1 cellular context compared by ENCODE assay signal in genomic region chr7:139043823-139044812, GRCh38.
TF ChIP-seq lines count a peak whose summit lies in the region.

No MANE protein-coding gene starts in this region.

TF ChIP-seq in K562, 482 proteins besides CTCF, POLR2A, EP300 and RAD21 (continued from another document and continues in another):
- TF ChIP-seq DMBX1 (CRISPR knock-in tag; IDR thresholded peaks at IDR 0.05; ENCODE audit: borderline replicate concordance) (no peak; the same call in 1 of the 2 replicates), LCOR (CRISPR knock-in tag; IDR thresholded peaks at IDR 0.05) (peak; percentile 54; the same call in 1 of the 2 replicates), ZBTB5 (IDR thresholded peaks at IDR 0.05) (no peak), TAF1 (IDR thresholded peaks at IDR 0.05; ENCODE audit: control insufficient read depth, extremely low read depth, insufficient read depth, low read length, severe bottlenecking) (peak; percentile 24), SPI1 (IDR thresholded peaks at IDR 0.05; ENCODE audit: borderline replicate concordance, low read depth, low read length) (0 out of 2 replicates have a peak, but pooled peaks have one; percentile 18), SMARCC2 (IDR thresholded peaks at IDR 0.05; ENCODE audit: low read depth) (peak; percentile 100), THRA (IDR thresholded peaks at IDR 0.05) (peak; percentile 91), NR4A1 (CRISPR knock-in tag; IDR thresholded peaks at IDR 0.05) (no peak), NR4A1 (tag; IDR thresholded peaks at IDR 0.05) (0 out of 2 replicates have a peak, but pooled peaks have one; percentile 66), MCM3 (IDR thresholded peaks at IDR 0.05) (no peak), FOSL1 (tag; conservative IDR thresholded peaks at IDR 0.05) (peak; percentile 99), RFX1 (IDR thresholded peaks at IDR 0.05) (peak; percentile 42; the same call in 1 of the 2 replicates), NONO (IDR thresholded peaks at IDR 0.05; ENCODE audit: low read depth in 2 of 2, low read length in 1 of 2) (no peak), SMARCB1 (IDR thresholded peaks at IDR 0.05; ENCODE audit: insufficient read length, low read depth) (peak; percentile 99), TARDBP (IDR thresholded peaks at IDR 0.05) (peak; percentile 60; the same call in 1 of the 2 replicates), MAFF (IDR thresholded peaks at IDR 0.05; ENCODE audit: low read length) (peak; percentile 98), RBM39 (optimal IDR thresholded peaks at IDR 0.05; ENCODE audit: low read depth, low read length) (no peak), ETV6 (IDR thresholded peaks at IDR 0.05; ENCODE audit: borderline replicate concordance in 1 of 2, low read depth in 2 of 2, low read length in 1 of 2) (peak in 1 of 2 experiments; percentile 41; a peak in 1 of 4 replicates), ETV6 (CRISPR knock-in tag; IDR thresholded peaks at IDR 0.05; ENCODE audit: borderline replicate concordance) (no peak), ZNF384 (IDR thresholded peaks at IDR 0.05; ENCODE audit: low read depth, low read length) (peak; percentile 70), ZBTB2 (IDR thresholded peaks at IDR 0.05) (peak; percentile 79; the same call in 1 of the 2 replicates), NCOA2 (IDR thresholded peaks at IDR 0.05; ENCODE audit: partially characterized antibody in 2 of 2) (peak; percentile 65 to 79), TAL1 (IDR thresholded peaks at IDR 0.05) (peak; percentile 90), MTA3 (IDR thresholded peaks at IDR 0.05; ENCODE audit: borderline replicate concordance) (peak; percentile 67), PHB2 (IDR thresholded peaks at IDR 0.05; ENCODE audit: low read depth) (peak; percentile 23; the same call in 1 of the 2 replicates), HDAC2 (IDR thresholded peaks at IDR 0.05) (peak; percentile 96; the same call in 1 of the 2 replicates), FOXJ2 (tag; IDR thresholded peaks at IDR 0.05) (peak; percentile 95), FOXP1 (CRISPR knock-in tag; IDR thresholded peaks at IDR 0.05) (peak; percentile 96), ZNF445 (CRISPR knock-in tag; IDR thresholded peaks at IDR 0.05; ENCODE audit: low read depth) (0 out of 2 replicates have a peak, but pooled peaks have one; percentile 39), ATF1 (CRISPR knock-in tag; IDR thresholded peaks at IDR 0.05) (no peak), ATF1 (tag; IDR thresholded peaks at IDR 0.05) (peak; percentile 86), ZFP1 (CRISPR knock-in tag; IDR thresholded peaks at IDR 0.05) (peak; percentile 19; the same call in 1 of the 2 replicates), ATF3 (IDR thresholded peaks at IDR 0.05) (peak; percentile 97), ATF3 (CRISPR knock-in tag; conservative IDR thresholded peaks at IDR 0.05) (no peak; the same call in 1 of the 2 replicates), IRF1 (CRISPR knock-in tag; IDR thresholded peaks at IDR 0.05; ENCODE audit: borderline replicate concordance) (no peak), FOXK2 (conservative IDR thresholded peaks at IDR 0.05 in 1 of 2, IDR thresholded peaks at IDR 0.05 in 1 of 2; ENCODE audit: low read depth in 2 of 2) (peak; percentile 98 to 99), HMBOX1 (IDR thresholded peaks at IDR 0.05) (peak; percentile 54; the same call in 1 of the 2 replicates), SRF (CRISPR knock-in tag; IDR thresholded peaks at IDR 0.05) (peak in 1 of 2 experiments; percentile 7; a peak in 1 of 4 replicates), KAT2B (IDR thresholded peaks at IDR 0.05; ENCODE audit: low read depth, low read length) (no peak)
- TF ChIP-seq, protein P1, sequence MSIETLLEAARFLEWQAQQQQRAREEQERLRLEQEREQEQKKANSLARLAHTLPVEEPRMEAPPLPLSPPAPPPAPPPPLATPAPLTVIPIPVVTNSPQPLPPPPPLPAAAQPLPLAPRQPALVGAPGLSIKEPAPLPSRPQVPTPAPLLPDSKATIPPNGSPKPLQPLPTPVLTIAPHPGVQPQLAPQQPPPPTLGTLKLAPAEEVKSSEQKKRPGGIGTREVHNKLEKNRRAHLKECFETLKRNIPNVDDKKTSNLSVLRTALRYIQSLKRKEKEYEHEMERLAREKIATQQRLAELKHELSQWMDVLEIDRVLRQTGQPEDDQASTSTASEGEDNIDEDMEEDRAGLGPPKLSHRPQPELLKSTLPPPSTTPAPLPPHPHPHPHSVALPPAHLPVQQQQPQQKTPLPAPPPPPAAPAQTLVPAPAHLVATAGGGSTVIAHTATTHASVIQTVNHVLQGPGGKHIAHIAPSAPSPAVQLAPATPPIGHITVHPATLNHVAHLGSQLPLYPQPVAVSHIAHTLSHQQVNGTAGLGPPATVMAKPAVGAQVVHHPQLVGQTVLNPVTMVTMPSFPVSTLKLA (conservative IDR thresholded peaks at IDR 0.05) = peak; percentile 65 to 74; a peak in 2 of 4 replicates
- TF ChIP-seq, protein P2, sequence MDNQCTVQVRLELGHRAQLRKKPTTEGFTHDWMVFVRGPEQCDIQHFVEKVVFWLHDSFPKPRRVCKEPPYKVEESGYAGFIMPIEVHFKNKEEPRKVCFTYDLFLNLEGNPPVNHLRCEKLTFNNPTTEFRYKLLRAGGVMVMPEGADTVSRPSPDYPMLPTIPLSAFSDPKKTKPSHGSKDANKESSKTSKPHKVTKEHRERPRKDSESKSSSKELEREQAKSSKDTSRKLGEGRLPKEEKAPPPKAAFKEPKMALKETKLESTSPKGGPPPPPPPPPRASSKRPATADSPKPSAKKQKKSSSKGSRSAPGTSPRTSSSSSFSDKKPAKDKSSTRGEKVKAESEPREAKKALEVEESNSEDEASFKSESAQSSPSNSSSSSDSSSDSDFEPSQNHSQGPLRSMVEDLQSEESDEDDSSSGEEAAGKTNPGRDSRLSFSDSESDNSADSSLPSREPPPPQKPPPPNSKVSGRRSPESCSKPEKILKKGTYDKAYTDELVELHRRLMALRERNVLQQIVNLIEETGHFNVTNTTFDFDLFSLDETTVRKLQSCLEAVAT (IDR thresholded peaks at IDR 0.05) = peak in 1 of 2 experiments; percentile 91; a peak in 2 of 4 replicates
- TF ChIP-seq, protein P3, sequence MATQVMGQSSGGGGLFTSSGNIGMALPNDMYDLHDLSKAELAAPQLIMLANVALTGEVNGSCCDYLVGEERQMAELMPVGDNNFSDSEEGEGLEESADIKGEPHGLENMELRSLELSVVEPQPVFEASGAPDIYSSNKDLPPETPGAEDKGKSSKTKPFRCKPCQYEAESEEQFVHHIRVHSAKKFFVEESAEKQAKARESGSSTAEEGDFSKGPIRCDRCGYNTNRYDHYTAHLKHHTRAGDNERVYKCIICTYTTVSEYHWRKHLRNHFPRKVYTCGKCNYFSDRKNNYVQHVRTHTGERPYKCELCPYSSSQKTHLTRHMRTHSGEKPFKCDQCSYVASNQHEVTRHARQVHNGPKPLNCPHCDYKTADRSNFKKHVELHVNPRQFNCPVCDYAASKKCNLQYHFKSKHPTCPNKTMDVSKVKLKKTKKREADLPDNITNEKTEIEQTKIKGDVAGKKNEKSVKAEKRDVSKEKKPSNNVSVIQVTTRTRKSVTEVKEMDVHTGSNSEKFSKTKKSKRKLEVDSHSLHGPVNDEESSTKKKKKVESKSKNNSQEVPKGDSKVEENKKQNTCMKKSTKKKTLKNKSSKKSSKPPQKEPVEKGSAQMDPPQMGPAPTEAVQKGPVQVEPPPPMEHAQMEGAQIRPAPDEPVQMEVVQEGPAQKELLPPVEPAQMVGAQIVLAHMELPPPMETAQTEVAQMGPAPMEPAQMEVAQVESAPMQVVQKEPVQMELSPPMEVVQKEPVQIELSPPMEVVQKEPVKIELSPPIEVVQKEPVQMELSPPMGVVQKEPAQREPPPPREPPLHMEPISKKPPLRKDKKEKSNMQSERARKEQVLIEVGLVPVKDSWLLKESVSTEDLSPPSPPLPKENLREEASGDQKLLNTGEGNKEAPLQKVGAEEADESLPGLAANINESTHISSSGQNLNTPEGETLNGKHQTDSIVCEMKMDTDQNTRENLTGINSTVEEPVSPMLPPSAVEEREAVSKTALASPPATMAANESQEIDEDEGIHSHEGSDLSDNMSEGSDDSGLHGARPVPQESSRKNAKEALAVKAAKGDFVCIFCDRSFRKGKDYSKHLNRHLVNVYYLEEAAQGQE (CRISPR knock-in tag; IDR thresholded peaks at IDR 0.05; ENCODE audit: low read depth) = peak; percentile 93
- TF ChIP-seq, protein P4, sequence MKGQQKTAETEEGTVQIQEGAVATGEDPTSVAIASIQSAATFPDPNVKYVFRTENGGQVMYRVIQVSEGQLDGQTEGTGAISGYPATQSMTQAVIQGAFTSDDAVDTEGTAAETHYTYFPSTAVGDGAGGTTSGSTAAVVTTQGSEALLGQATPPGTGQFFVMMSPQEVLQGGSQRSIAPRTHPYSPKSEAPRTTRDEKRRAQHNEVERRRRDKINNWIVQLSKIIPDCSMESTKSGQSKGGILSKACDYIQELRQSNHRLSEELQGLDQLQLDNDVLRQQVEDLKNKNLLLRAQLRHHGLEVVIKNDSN (CRISPR knock-in tag; IDR thresholded peaks at IDR 0.05) = no peak
- TF ChIP-seq, protein P5, sequence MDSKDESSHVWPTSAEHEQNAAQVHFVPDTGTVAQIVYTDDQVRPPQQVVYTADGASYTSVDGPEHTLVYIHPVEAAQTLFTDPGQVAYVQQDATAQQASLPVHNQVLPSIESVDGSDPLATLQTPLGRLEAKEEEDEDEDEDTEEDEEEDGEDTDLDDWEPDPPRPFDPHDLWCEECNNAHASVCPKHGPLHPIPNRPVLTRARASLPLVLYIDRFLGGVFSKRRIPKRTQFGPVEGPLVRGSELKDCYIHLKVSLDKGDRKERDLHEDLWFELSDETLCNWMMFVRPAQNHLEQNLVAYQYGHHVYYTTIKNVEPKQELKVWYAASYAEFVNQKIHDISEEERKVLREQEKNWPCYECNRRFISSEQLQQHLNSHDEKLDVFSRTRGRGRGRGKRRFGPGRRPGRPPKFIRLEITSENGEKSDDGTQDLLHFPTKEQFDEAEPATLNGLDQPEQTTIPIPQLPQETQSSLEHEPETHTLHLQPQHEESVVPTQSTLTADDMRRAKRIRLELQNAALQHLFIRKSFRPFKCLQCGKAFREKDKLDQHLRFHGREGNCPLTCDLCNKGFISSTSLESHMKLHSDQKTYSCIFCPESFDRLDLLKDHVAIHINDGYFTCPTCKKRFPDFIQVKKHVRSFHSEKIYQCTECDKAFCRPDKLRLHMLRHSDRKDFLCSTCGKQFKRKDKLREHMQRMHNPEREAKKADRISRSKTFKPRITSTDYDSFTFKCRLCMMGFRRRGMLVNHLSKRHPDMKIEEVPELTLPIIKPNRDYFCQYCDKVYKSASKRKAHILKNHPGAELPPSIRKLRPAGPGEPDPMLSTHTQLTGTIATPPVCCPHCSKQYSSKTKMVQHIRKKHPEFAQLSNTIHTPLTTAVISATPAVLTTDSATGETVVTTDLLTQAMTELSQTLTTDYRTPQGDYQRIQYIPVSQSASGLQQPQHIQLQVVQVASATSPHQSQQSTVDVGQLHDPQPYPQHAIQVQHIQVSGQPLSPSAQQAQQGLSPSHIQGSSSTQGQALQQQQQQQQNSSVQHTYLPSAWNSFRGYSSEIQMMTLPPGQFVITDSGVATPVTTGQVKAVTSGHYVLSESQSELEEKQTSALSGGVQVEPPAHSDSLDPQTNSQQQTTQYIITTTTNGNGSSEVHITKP (IDR thresholded peaks at IDR 0.05; ENCODE audit: partially characterized antibody) = peak; percentile 85
